In the genomic region with DNA sequence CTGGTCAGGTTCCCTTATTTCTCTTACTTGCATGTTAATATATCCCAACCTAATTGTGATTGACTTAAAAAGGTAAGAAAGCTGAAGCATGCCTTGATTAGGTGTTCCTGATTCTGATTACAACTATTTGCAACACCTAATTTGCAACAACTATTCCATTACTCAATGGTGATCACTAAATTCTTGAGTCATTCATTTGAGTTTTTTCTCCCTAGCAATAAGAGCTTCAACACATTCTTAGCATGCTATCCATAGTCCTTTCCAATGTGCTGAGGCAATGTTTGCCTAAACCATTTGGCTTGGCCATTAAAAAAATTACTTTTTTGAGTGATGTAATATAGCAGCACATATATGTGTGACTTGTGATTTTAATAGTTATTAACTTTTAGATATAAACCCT, we compare ENCODE assay signal across 1 cellular context.
TF ChIP-seq lines count a peak whose summit lies in the region.

No MANE protein-coding gene starts in this region.

TF ChIP-seq in GM23338, 12 proteins besides CTCF, POLR2A, EP300 and RAD21 (continued from another document):
- TF ChIP-seq, protein P1, sequence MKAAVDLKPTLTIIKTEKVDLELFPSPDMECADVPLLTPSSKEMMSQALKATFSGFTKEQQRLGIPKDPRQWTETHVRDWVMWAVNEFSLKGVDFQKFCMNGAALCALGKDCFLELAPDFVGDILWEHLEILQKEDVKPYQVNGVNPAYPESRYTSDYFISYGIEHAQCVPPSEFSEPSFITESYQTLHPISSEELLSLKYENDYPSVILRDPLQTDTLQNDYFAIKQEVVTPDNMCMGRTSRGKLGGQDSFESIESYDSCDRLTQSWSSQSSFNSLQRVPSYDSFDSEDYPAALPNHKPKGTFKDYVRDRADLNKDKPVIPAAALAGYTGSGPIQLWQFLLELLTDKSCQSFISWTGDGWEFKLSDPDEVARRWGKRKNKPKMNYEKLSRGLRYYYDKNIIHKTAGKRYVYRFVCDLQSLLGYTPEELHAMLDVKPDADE (IDR thresholded peaks at IDR 0.05), result no peak
- no peak for TF ChIP-seq JUNB (IDR thresholded peaks at IDR 0.05; ENCODE audit: unreplicated experiment)
- TF ChIP-seq, protein P2, sequence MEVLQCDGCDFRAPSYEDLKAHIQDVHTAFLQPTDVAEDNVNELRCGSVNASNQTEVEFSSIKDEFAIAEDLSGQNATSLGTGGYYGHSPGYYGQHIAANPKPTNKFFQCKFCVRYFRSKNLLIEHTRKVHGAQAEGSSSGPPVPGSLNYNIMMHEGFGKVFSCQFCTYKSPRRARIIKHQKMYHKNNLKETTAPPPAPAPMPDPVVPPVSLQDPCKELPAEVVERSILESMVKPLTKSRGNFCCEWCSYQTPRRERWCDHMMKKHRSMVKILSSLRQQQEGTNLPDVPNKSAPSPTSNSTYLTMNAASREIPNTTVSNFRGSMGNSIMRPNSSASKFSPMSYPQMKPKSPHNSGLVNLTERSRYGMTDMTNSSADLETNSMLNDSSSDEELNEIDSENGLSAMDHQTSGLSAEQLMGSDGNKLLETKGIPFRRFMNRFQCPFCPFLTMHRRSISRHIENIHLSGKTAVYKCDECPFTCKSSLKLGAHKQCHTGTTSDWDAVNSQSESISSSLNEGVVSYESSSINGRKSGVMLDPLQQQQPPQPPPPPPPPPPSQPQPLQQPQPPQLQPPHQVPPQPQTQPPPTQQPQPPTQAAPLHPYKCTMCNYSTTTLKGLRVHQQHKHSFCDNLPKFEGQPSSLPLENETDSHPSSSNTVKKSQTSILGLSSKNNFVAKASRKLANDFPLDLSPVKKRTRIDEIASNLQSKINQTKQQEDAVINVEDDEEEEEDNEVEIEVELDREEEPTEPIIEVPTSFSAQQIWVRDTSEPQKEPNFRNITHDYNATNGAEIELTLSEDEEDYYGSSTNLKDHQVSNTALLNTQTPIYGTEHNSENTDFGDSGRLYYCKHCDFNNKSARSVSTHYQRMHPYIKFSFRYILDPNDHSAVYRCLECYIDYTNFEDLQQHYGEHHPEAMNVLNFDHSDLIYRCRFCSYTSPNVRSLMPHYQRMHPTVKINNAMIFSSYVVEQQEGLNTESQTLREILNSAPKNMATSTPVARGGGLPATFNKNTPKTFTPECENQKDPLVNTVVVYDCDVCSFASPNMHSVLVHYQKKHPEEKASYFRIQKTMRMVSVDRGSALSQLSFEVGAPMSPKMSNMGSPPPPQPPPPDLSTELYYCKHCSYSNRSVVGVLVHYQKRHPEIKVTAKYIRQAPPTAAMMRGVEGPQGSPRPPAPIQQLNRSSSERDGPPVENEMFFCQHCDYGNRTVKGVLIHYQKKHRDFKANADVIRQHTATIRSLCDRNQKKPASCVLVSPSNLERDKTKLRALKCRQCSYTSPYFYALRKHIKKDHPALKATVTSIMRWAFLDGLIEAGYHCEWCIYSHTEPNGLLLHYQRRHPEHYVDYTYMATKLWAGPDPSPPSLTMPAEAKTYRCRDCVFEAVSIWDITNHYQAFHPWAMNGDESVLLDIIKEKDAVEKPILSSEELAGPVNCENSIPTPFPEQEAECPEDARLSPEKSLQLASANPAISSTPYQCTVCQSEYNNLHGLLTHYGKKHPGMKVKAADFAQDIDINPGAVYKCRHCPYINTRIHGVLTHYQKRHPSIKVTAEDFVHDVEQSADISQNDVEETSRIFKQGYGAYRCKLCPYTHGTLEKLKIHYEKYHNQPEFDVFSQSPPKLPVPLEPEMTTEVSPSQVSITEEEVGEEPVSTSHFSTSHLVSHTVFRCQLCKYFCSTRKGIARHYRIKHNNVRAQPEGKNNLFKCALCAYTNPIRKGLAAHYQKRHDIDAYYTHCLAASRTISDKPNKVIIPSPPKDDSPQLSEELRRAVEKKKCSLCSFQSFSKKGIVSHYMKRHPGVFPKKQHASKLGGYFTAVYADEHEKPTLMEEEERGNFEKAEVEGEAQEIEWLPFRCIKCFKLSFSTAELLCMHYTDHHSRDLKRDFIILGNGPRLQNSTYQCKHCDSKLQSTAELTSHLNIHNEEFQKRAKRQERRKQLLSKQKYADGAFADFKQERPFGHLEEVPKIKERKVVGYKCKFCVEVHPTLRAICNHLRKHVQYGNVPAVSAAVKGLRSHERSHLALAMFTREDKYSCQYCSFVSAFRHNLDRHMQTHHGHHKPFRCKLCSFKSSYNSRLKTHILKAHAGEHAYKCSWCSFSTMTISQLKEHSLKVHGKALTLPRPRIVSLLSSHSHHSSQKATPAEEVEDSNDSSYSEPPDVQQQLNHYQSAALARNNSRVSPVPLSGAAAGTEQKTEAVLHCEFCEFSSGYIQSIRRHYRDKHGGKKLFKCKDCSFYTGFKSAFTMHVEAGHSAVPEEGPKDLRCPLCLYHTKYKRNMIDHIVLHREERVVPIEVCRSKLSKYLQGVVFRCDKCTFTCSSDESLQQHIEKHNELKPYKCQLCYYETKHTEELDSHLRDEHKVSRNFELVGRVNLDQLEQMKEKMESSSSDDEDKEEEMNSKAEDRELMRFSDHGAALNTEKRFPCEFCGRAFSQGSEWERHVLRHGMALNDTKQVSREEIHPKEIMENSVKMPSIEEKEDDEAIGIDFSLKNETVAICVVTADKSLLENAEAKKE (CRISPR knock-in tag; IDR thresholded peaks at IDR 0.05), result no peak
